Comparison of ENCODE assay signal across 22 cellular contexts in the genomic region with DNA sequence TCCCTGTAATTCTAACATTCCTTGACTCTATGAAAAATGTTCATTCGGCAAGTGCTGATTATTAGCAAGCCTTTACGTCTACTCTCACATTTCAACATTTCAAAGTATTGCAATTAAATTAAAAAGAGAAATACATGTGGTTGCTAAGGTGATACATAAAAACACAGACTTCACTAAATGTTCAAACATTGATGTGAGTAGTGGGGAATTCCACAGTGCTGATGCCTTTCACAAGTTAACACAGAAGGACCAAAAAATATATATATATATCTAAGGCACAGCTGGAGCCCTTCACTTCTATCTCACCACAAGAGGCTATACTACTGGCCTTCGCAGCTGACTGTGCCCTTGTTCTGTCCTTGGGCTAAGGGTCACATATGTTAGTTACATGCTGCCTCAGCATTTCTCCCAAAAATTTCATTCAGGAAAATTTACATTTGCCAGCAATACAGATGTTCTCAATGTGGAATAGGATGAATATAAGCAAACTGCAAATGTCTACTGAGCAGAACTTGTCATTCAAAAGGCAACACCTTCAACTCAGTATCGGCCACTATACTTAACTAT.
"Had no signal": no experiment of that assay in that cellular context is flagged by ENCODE, and none has a peak within 500 bp of the region (broad histone marks: within the 10 kb centered on the region; RNA-seq: fewer than 3 reads in every experiment).

No MANE protein-coding gene starts in this region.

- H3K9me3 ChIP-seq: gastrocnemius medialis, heart left ventricle, ovary, psoas muscle, testis, tibial artery had no signal

- H3K4me2 ChIP-seq: hepatocyte had no signal

- H2AFZ ChIP-seq: hepatocyte had no signal

- FAIRE-seq: endothelial cell of umbilical vein, kidney had no signal

- H3K27ac ChIP-seq: coronary artery, gastrocnemius medialis, heart left ventricle, hepatocyte, ovary, psoas muscle, testis, tibial artery had no signal

- H3K36me3 ChIP-seq: gastrocnemius medialis, ovary had no signal

- DNase-seq: dermis blood vessel endothelial cell; effector memory CD4-positive, alpha-beta T cell; gastrocnemius medialis; heart left ventricle; kidney; natural killer cell; occipital lobe; ovary; posterior cingulate gyrus; psoas muscle; stimulated activated CD4-positive, alpha-beta T cell treated with anti-CD3 and anti-CD28 coated beads, Interleukin-4, amount 100 ng/mL, for 4 hours; stimulated activated naive CD8-positive, alpha-beta T cell treated with anti-CD3 and anti-CD28 coated beads, Interleukin-15, Interleukin-2, amounts not matched to agents 100 U/mL and 50 U/mL, for 24 hours; substantia nigra; testis; tibial artery had no signal

- H3K27me3 ChIP-seq: gastrocnemius medialis, hepatocyte, ovary, testis, tibial artery had no signal

- H3K4me3 ChIP-seq: coronary artery, gastrocnemius medialis, heart left ventricle, hepatocyte, lung, ovary, psoas muscle, testis, tibial artery had no signal

- H3K4me1 ChIP-seq: gastrocnemius medialis, heart left ventricle, psoas muscle, testis had no signal

- ATAC-seq: gastrocnemius medialis; heart left ventricle; left lobe of liver; natural killer cell; psoas muscle; sciatic nerve; stimulated activated memory B cell treated with anti-CD40 and anti-IgM and Interleukin-4, amounts not matched to agents 10 μg/mL and 1 μg/mL and 100 μg/mL, for 72 hours; stimulated activated naive CD8-positive, alpha-beta T cell treated with anti-CD3 and anti-CD28 coated beads, Interleukin-15, Interleukin-2, amounts not matched to agents 100 U/mL and 50 U/mL, for 24 hours had no signal
